19 cellular contexts compared by ENCODE assay signal in the genomic region with DNA sequence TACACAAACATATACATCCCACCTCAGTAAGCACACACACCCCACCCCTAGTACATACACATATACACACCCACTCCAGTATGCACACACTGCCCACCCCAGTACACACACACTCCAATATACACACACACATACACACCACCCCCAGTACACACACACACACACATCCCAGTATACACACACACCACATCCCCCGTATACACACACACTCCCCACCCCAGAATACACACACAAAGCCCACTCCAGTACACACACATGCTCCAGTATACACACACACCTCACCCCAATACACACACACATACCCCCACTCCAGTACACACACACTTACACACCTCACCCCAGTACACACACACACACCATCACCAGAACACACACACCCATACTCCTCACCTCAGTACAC. TPM values are rescaled to one million over a fixed set of nuclear protein-coding genes. Genes with fewer than 3 reads are reported as not detected.
DNase-seq lines count a peak whose midpoint lies in the region; ATAC-seq, FAIRE-seq and TF ChIP-seq lines count a peak whose summit lies in the region.
"Had no signal": no experiment of that assay in that cellular context is flagged by ENCODE, and none has a peak within 500 bp of the region (broad histone marks: within the 10 kb centered on the region; RNA-seq: fewer than 3 reads in every experiment).

No MANE protein-coding gene starts in this region.

- H3K14ac ChIP-seq in mesenchymal stem cell (ENCODE audit: low read length in 2 of 2) (peak overlapping the region in 1 of 2 experiments; percentile 80), trophoblast cell (ENCODE audit: low read length) (no peak overlapping the region)

- H3K79me1 ChIP-seq in mesenchymal stem cell (replicated peaks; ENCODE audit: low read length, poor library complexity, severe bottlenecking) (no peaks in the 10 kb centered on the region), trophoblast cell (ENCODE audit: low read length) (no peaks in the 10 kb centered on the region)

- H3K9me3 ChIP-seq in mesenchymal stem cell (ENCODE audit: control insufficient read depth, low read length): no peaks in the 10 kb centered on the region
- H3K9me3 ChIP-seq in trophoblast cell (ENCODE audit: insufficient read depth, low read depth, low read length): no peaks in the 10 kb centered on the region
- no peaks in the 10 kb centered on the region for H3K9me3 ChIP-seq in transverse colon
- H3K9me3 ChIP-seq: BLaER1 had no signal

- no peak for TF ChIP-seq CTCF in transverse colon (IDR thresholded peaks at IDR 0.05)

- H3K27ac ChIP-seq in mesenchymal stem cell (ENCODE audit: low read length, poor library complexity, severe bottlenecking) (no peak overlapping the region), trophoblast cell (ENCODE audit: low read depth, low read length) (no peak overlapping the region), transverse colon (no peak overlapping the region)
- H3K27ac ChIP-seq: BLaER1, HL-60 had no signal

- H2BK5ac ChIP-seq in mesenchymal stem cell (ENCODE audit: low read depth, low read length, poor library complexity, severe bottlenecking): no peak overlapping the region
- H2BK5ac ChIP-seq in trophoblast cell (ENCODE audit: low read depth, low read length, poor library complexity): no peak overlapping the region

- no peak overlapping the region for H3K9ac ChIP-seq in mesenchymal stem cell (ENCODE audit: low read length)
- no peak overlapping the region for H3K9ac ChIP-seq in trophoblast cell (ENCODE audit: low read length)
- H3K9ac ChIP-seq: BLaER1 had no signal

- H3K4me3 ChIP-seq in mesenchymal stem cell (ENCODE audit: insufficient read depth in 1 of 2, low read depth in 1 of 2, low read length in 2 of 2): no peak overlapping the region
- H3K4me3 ChIP-seq in trophoblast cell (ENCODE audit: low read depth, low read length): no peak overlapping the region
- H3K4me3 ChIP-seq in transverse colon: no peak overlapping the region
- H3K4me3 ChIP-seq: BLaER1 had no signal

- ATAC-seq in HG02678 (IDR thresholded peaks at IDR 0.05; ENCODE audit: unreplicated experiment): no peak

- H2BK120ac ChIP-seq in mesenchymal stem cell (ENCODE audit: low read depth, low read length) (no peak overlapping the region), trophoblast cell (ENCODE audit: insufficient read depth, low read length, poor library complexity) (no peak overlapping the region)

- no peaks in the 10 kb centered on the region for H3K4me1 ChIP-seq in mesenchymal stem cell (ENCODE audit: control insufficient read depth, insufficient read depth, low read depth, low read length)
- no peaks in the 10 kb centered on the region for H3K4me1 ChIP-seq in trophoblast cell (ENCODE audit: control insufficient read depth in 1 of 2, insufficient read depth in 2 of 2, low read length in 2 of 2)
- peaks cover 0 to 13% (median 0%) of the 10 kb centered on the region in 4 donors for H3K4me1 ChIP-seq in transverse colon

- H3K36me3 ChIP-seq in mesenchymal stem cell (ENCODE audit: control insufficient read depth in 1 of 2, insufficient read depth in 2 of 2, low read depth in 1 of 2, low read length in 2 of 2) (no peaks in the 10 kb centered on the region), trophoblast cell (ENCODE audit: control insufficient read depth in 1 of 2, insufficient read depth in 2 of 2, low read length in 2 of 2) (no peaks in the 10 kb centered on the region), transverse colon (no peaks in the 10 kb centered on the region)
- H3K36me3 ChIP-seq: BLaER1 had no signal

- intact Hi-C loops in transverse colon (cut with DNase I; ENCODE audit: low total_unique reads): no loop called here

- WGBS in mesenchymal stem cell: 95% methylated on average over 1 of the region's 1 CpG
- 100% methylated on average over 1 of the region's 1 CpG for WGBS in trophoblast cell (ENCODE audit: extremely low coverage, insufficient coverage, insufficient read length)
- 64 to 88% methylated on average over 1 of the region's 1 CpG for WGBS in transverse colon (ENCODE audit: low coverage in 1 of 2), 2 donors

- H3K4me2 ChIP-seq in mesenchymal stem cell (ENCODE audit: low read length, poor library complexity, severe bottlenecking) (no peak overlapping the region), trophoblast cell (ENCODE audit: low read length) (no peak overlapping the region)
- H3K4me2 ChIP-seq: BLaER1 had no signal

- H3K27me3 ChIP-seq in mesenchymal stem cell (ENCODE audit: control insufficient read depth in 1 of 2, insufficient read depth in 1 of 2, low read length in 2 of 2) (peaks cover 19 to 51% of the 10 kb centered on the region in 2 experiments), trophoblast cell (ENCODE audit: insufficient read depth, low read length) (no peaks in the 10 kb centered on the region), transverse colon (no peaks in the 10 kb centered on the region)
- H3K27me3 ChIP-seq: BLaER1 had no signal

- H3K18ac ChIP-seq in mesenchymal stem cell (ENCODE audit: low read depth in 1 of 2, low read length in 2 of 2) (no peak overlapping the region), trophoblast cell (ENCODE audit: low read length) (no peak overlapping the region)

- no peak for TF ChIP-seq EP300 in transverse colon (IDR thresholded peaks at IDR 0.05; ENCODE audit: low read depth)

- H3K79me2 ChIP-seq in trophoblast cell (ENCODE audit: control insufficient read depth, insufficient read depth, low read length, poor library complexity): no peaks in the 10 kb centered on the region

- H2AFZ ChIP-seq in mesenchymal stem cell (ENCODE audit: low read depth, low read length) (no peak overlapping the region), trophoblast cell (ENCODE audit: insufficient read depth, low read length, poor library complexity) (no peak overlapping the region)

- peak overlapping the region; percentile 37 for H4K91ac ChIP-seq in mesenchymal stem cell (ENCODE audit: low read length)
- no peak overlapping the region for H4K91ac ChIP-seq in trophoblast cell (ENCODE audit: low read depth, low read length)

- no peak overlapping the region for H4K8ac ChIP-seq in mesenchymal stem cell (ENCODE audit: low read length)
- no peak overlapping the region for H4K8ac ChIP-seq in trophoblast cell (ENCODE audit: low read depth, low read length)

- TF ChIP-seq POLR2A in GM12891 (IDR thresholded peaks at IDR 0.05; ENCODE audit: low read depth, low read length) (no peak), transverse colon (IDR thresholded peaks at IDR 0.05) (no peak)

- H3K4ac ChIP-seq in mesenchymal stem cell (ENCODE audit: low read depth in 1 of 2, low read length in 2 of 2) (no peak overlapping the region), trophoblast cell (ENCODE audit: low read depth, low read length) (no peak overlapping the region)

- H2AK5ac ChIP-seq in mesenchymal stem cell (ENCODE audit: low read length, severe bottlenecking) (no peak overlapping the region), trophoblast cell (ENCODE audit: low read length) (no peak overlapping the region)

- in situ Hi-C loops in transverse colon (cut with MboI; ENCODE audit: low pct_ligation_motif_present in 1 of 4, low pct_unique_long_range_greater_than_20kb in 1 of 4, low sequenced_read_pairs in 3 of 4): loop anchor here in 2 of 4 donors (25.0 kb wide), 2 partner anchors 171 to 596 kb away; a partner anchor contains a TSS

- H2BK15ac ChIP-seq in mesenchymal stem cell (ENCODE audit: low read depth, poor library complexity, severe bottlenecking): no peak overlapping the region

- H2BK12ac ChIP-seq in mesenchymal stem cell (ENCODE audit: low read length in 2 of 2) (no peak overlapping the region), trophoblast cell (ENCODE audit: low read length) (no peak overlapping the region)

- DNase-seq in GM12891 (ENCODE audit: insufficient read length, low spot score) (no peak), HTR-8/SVneo (ENCODE audit: insufficient read length, low spot score) (no peak), mesenchymal stem cell (no peak), trophoblast cell (no peak), dermis blood vessel endothelial cell (no peak), transverse colon (no peak)
- DNase-seq: 8988T; CD4-positive, alpha-beta memory T cell; DMS153; DMS79; GDM1; GOT3; H9; KBM-7 had no signal

- peak; percentile 59 for FAIRE-seq in GM12891 (lab: Jason Lieb, UNC)
- FAIRE-seq in HTR-8/SVneo (lab: Jason Lieb, UNC): peak; percentile 92

- H3K23ac ChIP-seq in mesenchymal stem cell (ENCODE audit: low read length in 2 of 2) (no peak overlapping the region), trophoblast cell (ENCODE audit: low read length) (peak overlapping the region; percentile 56)

- no peak overlapping the region for H4K12ac ChIP-seq in trophoblast cell (ENCODE audit: low read depth, low read length)

TF ChIP-seq in GM12891, 5 proteins besides CTCF, POLR2A, EP300 and RAD21:
- TF ChIP-seq POU2F2 (IDR thresholded peaks at IDR 0.05; ENCODE audit: low read depth, low read length): no peak
- TF ChIP-seq POLR2AphosphoS5 (IDR thresholded peaks at IDR 0.05; ENCODE audit: low read depth, low read length): no peak
- TF ChIP-seq SPI1 (IDR thresholded peaks at IDR 0.05; ENCODE audit: low read depth, low read length): no peak
- TF ChIP-seq TAF1 (IDR thresholded peaks at IDR 0.05; ENCODE audit: low read depth, low read length): no peak
- no peak for TF ChIP-seq PAX5 (IDR thresholded peaks at IDR 0.05; ENCODE audit: insufficient read depth, low read length, severe bottlenecking)
TF ChIP-seq in GM12891: peak in this region for 0.

RNA-seq across cellular contexts. Expression of a gene that starts 7.4 kb away (rescaled TPM):
- 0.08 TPM for polyA plus RNA-seq in GM12891 (2012; ENCODE audit: low read depth, missing spikeins)
- polyA plus RNA-seq in mesenchymal stem cell (2013, experiment 1 of 2): 0.15 TPM
- 0.16 TPM for polyA plus RNA-seq in mesenchymal stem cell (2013, experiment 2 of 2)
- polyA plus RNA-seq in trophoblast cell (2013): 0.22 and 0.24 TPM in 2 replicates
- total RNA-seq in dermis blood vessel endothelial cell: 0.42 and 0.51 TPM in 2 replicates
- total RNA-seq in transverse colon: 1 to 10 TPM in 1 of 4 donors, under 1 TPM in 3; 0.20 to 1.1 (median 0.44) TPM
- polyA plus RNA-seq: CD14-positive monocyte, IgD-negative memory B cell had no signal
